Comparison of ENCODE assay signal across 8 cellular contexts in genomic region chr12:50057000-50057841, GRCh38. TPM values are rescaled to one million over a fixed set of nuclear protein-coding genes. Genes with fewer than 3 reads are reported as not detected.
DNase-seq lines count a peak whose midpoint lies in the region; TF ChIP-seq lines count a peak whose summit lies in the region.

Gene ASIC1, plus strand, starts transcription at chr12:50057596. Its CDS starts 1,171 bp downstream, at chr12:50058767.

- no peak for TF ChIP-seq CTCF in endothelial cell (IDR thresholded peaks at IDR 0.05; ENCODE audit: unreplicated experiment)

- H3K27me3 Mint-ChIP-seq in endothelial cell (ENCODE audit: unreplicated experiment) = peaks cover 17% of the 10 kb centered on the region

- no peaks in the 10 kb centered on the region for H3K9me3 Mint-ChIP-seq in endothelial cell (ENCODE audit: unreplicated experiment)

- peak within 1 kb of the TSS; percentile 93 for H3K4me3 Mint-ChIP-seq in endothelial cell (ENCODE audit: unreplicated experiment)

- no peak within 1 kb of the TSS for H3K27ac ChIP-seq in mesodermal cell (ENCODE audit: low read depth, low read length, severe bottlenecking)

- H3K36me3 ChIP-seq in mesodermal cell (ENCODE audit: control insufficient read depth, insufficient read depth, low read length) = no peaks in the 10 kb centered on the region

- H3K4me3 ChIP-seq in mesodermal cell (ENCODE audit: extremely low read depth, insufficient read depth, low read length, poor library complexity, severe bottlenecking) = peak within 1 kb of the TSS; percentile 59

- peaks cover 6% of the 10 kb centered on the region for H3K36me3 Mint-ChIP-seq in endothelial cell (ENCODE audit: low read depth, unreplicated experiment)

- H3K27ac Mint-ChIP-seq in endothelial cell (ENCODE audit: unreplicated experiment) = no peak within 1 kb of the TSS

- H3K4me1 ChIP-seq in mesodermal cell (ENCODE audit: control insufficient read depth, insufficient read depth, low read length, poor library complexity, severe bottlenecking) = peaks cover 16% of the 10 kb centered on the region

- DNase-seq in NCI-H1694 treated with DMSO at 0.1 percent for 48 hours (lab: John Stamatoyannopoulos, UW) (peak; percentile 34), NCI-H1694 (lab: John Stamatoyannopoulos, UW) (no peak), NCI-H510A (lab: John Stamatoyannopoulos, UW) (peak; percentile 70), endothelial cell (ENCODE audit: low spot score) (peak; percentile 62), NAMALWA (ENCODE audit: low spot score) (no peak)
- peak; percentile 13 to 17 for DNase-seq in activated CD8-positive, alpha-beta memory T cell treated with anti-CD3 and anti-CD28 coated beads for 4 hours (ENCODE audit: low read depth in 2 of 2)
- peak; percentile 15 to 26 for DNase-seq in stimulated activated CD8-positive, alpha-beta memory T cell treated with anti-CD3 and anti-CD28 coated beads, Interleukin-15, amount 100 ng/mL, for 4 hours (ENCODE audit: low read depth in 2 of 2)

- H3K4me1 Mint-ChIP-seq in endothelial cell (ENCODE audit: unreplicated experiment) = peaks cover 22% of the 10 kb centered on the region

- H3K9me3 ChIP-seq in mesodermal cell (ENCODE audit: control insufficient read depth, low read length) = no peaks in the 10 kb centered on the region

- 1 to 2% methylated on average over 8 to 70 of the region's 88 CpGs for WGBS in mesodermal cell (ENCODE audit: insufficient coverage in 2 of 2), 2 experiments

RNA-seq across cellular contexts. Expression of gene ASIC1, which starts in this region (rescaled TPM):
- 1.9 TPM for total RNA-seq in endothelial cell (ENCODE audit: unreplicated experiment)
- 9.8 TPM for polyA plus RNA-seq in mesodermal cell (2013, experiment 1 of 2)
- polyA plus RNA-seq in mesodermal cell (2013, experiment 2 of 2) = 8.9 TPM

Comparison
In these comparisons a context has a peak if more than half of its experiments do, and no peak if none do; other contexts are left out.
1. DNase-seq: peak in NCI-H1694 treated with DMSO at 0.1 percent for 48 hours (single experiment), NCI-H510A (single experiment), activated CD8-positive, alpha-beta memory T cell treated with anti-CD3 and anti-CD28 coated beads for 4 hours (2 of 2), endothelial cell (single experiment) and stimulated activated CD8-positive, alpha-beta memory T cell treated with anti-CD3 and anti-CD28 coated beads, Interleukin-15, amount 100 ng/mL, for 4 hours (2 of 2); none in NCI-H1694 (single experiment) and NAMALWA (single experiment).